Comparison of ENCODE assay signal across 23 cellular contexts in genomic region chr1:209896346-209896745, GRCh38. TPM values are rescaled to one million over a fixed set of nuclear protein-coding genes. Genes with fewer than 3 reads are reported as not detected.
A peak's percentile ranks its signal among the peaks of the same experiment; 100 is the strongest.
DNase-seq lines count a peak whose midpoint lies in the region; ATAC-seq and TF ChIP-seq lines count a peak whose summit lies in the region.
"Had no signal": no experiment of that assay in that cellular context is flagged by ENCODE, and none has a peak within 500 bp of the region (broad histone marks: within the 10 kb centered on the region; RNA-seq: fewer than 3 reads in every experiment).

No MANE protein-coding gene starts in this region.

- no peak for TF ChIP-seq EP300 in SK-N-SH (IDR thresholded peaks at IDR 0.05; ENCODE audit: borderline replicate concordance in 1 of 2, low read depth in 1 of 2, low read length in 1 of 2)

- H3K79me2 ChIP-seq in SK-N-SH (ENCODE audit: insufficient read depth) = no peaks in the 10 kb centered on the region
- no peaks in the 10 kb centered on the region for H3K79me2 ChIP-seq in trophoblast cell (ENCODE audit: control insufficient read depth, insufficient read depth, low read length, poor library complexity)

- no peak overlapping the region for H3K18ac ChIP-seq in trophoblast cell (ENCODE audit: low read length)

- H3K27ac ChIP-seq in SK-N-SH (ENCODE audit: low read depth in 2 of 2, low read length in 1 of 2) = peak overlapping the region in 1 of 2 experiments; percentile 97; a peak in 2 of 4 replicates
- H3K27ac ChIP-seq in trophoblast cell (ENCODE audit: low read depth, low read length) = peak overlapping the region; percentile 74
- H3K27ac ChIP-seq: 22Rv1; BLaER1 treated with 17β-estradiol and CSF1 and Interleukin-3, amounts not matched to agents 10 nM and 100 nM; stomach had no signal

- H2BK120ac ChIP-seq in trophoblast cell (ENCODE audit: insufficient read depth, low read length, poor library complexity) = peak overlapping the region; percentile 25

- H3K4me2 ChIP-seq in SK-N-SH = peak overlapping the region; percentile 22; the same call in 1 of the 2 replicates
- no peak overlapping the region for H3K4me2 ChIP-seq in trophoblast cell (ENCODE audit: low read length)
- H3K4me2 ChIP-seq: BLaER1 treated with 17β-estradiol and CSF1 and Interleukin-3, amounts not matched to agents 10 nM and 100 nM had no signal

- H3K23ac ChIP-seq in trophoblast cell (ENCODE audit: low read length) = no peak overlapping the region

- peak overlapping the region; percentile 70 for H2BK5ac ChIP-seq in trophoblast cell (ENCODE audit: low read depth, low read length, poor library complexity)

- no peaks in the 10 kb centered on the region for H4K20me1 ChIP-seq in SK-N-SH (ENCODE audit: insufficient read depth)
- H4K20me1 ChIP-seq: BLaER1 treated with 17β-estradiol and CSF1 and Interleukin-3, amounts not matched to agents 10 nM and 100 nM had no signal

- H2AFZ ChIP-seq in SK-N-SH (ENCODE audit: low read depth) (no peak overlapping the region), trophoblast cell (ENCODE audit: insufficient read depth, low read length, poor library complexity) (no peak overlapping the region)

- H4K12ac ChIP-seq in trophoblast cell (ENCODE audit: low read depth, low read length) = no peak overlapping the region

- peaks cover 9% of the 10 kb centered on the region for H3K79me1 ChIP-seq in trophoblast cell (ENCODE audit: low read length)

- H3K27me3 ChIP-seq in SK-N-SH (ENCODE audit: insufficient read depth) (no peaks in the 10 kb centered on the region), MG63 (no peaks in the 10 kb centered on the region), trophoblast cell (ENCODE audit: insufficient read depth, low read length) (no peaks in the 10 kb centered on the region), HAP-1 (ENCODE audit: low read depth) (no peaks in the 10 kb centered on the region)
- H3K27me3 ChIP-seq: BLaER1 treated with 17β-estradiol and CSF1 and Interleukin-3, amounts not matched to agents 10 nM and 100 nM; stomach had no signal

- POLR2A ChIA-PET in SK-N-SH (lab: Yijun Ruan, JAX) = no interaction called here

- ATAC-seq in SK-N-SH treated with all-trans-retinoic acid at 6 μM for 48 hours = no peak
- ATAC-seq: HCT116, left cardiac atrium had no signal

- DNase-seq in SK-N-SH = no peak
- peak; percentile 19 for DNase-seq in MG63
- DNase-seq in dermis blood vessel endothelial cell = peak; percentile 59
- DNase-seq in trophoblast cell = no peak
- no peak for DNase-seq in HAP-1 (ENCODE audit: low spot score in 2 of 2)
- no peak for DNase-seq in NCI-H1436 treated with DMSO at 0.1 percent for 48 hours (lab: John Stamatoyannopoulos, UW)
- no peak for DNase-seq in amygdala (lab: John Stamatoyannopoulos, UW)
- DNase-seq: activated CD8-positive, alpha-beta memory T cell treated with anti-CD3 and anti-CD28 coated beads, Interleukin-2, amount 50 U/mL, for 48 hours; activated naive CD4-positive, alpha-beta T cell; aorta; foreskin melanocyte; left cardiac atrium; NCI-H2029; NCI-H446 treated with DMSO at 0.1 percent for 48 hours; NK-92 treated with Interleukin-12 subunit alpha and Interleukin-12 subunit beta, amount 100 ng/mL, for 24 hours; stimulated activated CD4-positive, alpha-beta T cell treated with anti-CD3 and anti-CD28 coated beads, Interleukin-4, amount 100 ng/mL, for 24 hours; stomach had no signal

- H2BK12ac ChIP-seq in trophoblast cell (ENCODE audit: low read length) = peak overlapping the region; percentile 45

- no peak overlapping the region for H3K4ac ChIP-seq in trophoblast cell (ENCODE audit: low read depth, low read length)

- H3K4me3 ChIP-seq in SK-N-SH (ENCODE audit: low read depth in 2 of 2, low read length in 1 of 2) = no peak overlapping the region
- no peak overlapping the region for H3K4me3 ChIP-seq in MG63
- H3K4me3 ChIP-seq in trophoblast cell (ENCODE audit: low read depth, low read length) = no peak overlapping the region
- H3K4me3 ChIP-seq in HAP-1 = no peak overlapping the region
- H3K4me3 ChIP-seq: BLaER1 treated with 17β-estradiol and CSF1 and Interleukin-3, amounts not matched to agents 10 nM and 100 nM; stomach had no signal

- no peak for TF ChIP-seq CTCF in SK-N-SH (IDR thresholded peaks at IDR 0.05)

- no peaks in the 10 kb centered on the region for H3K9me2 ChIP-seq in SK-N-SH

- peak overlapping the region; percentile 26 for H4K8ac ChIP-seq in trophoblast cell (ENCODE audit: low read depth, low read length)

- H2AK5ac ChIP-seq in trophoblast cell (ENCODE audit: low read length) = no peak overlapping the region

- H4K91ac ChIP-seq in trophoblast cell (ENCODE audit: low read depth, low read length) = peak overlapping the region; percentile 63

- H3K4me1 ChIP-seq in SK-N-SH (ENCODE audit: control insufficient read depth in 1 of 2, insufficient read depth in 2 of 2, low read depth in 1 of 2, low read length in 1 of 2) (peaks cover under 1 to 34% of the 10 kb centered on the region in 2 experiments; a peak in 2 of 4 replicates), trophoblast cell (ENCODE audit: control insufficient read depth in 1 of 2, insufficient read depth in 2 of 2, low read length in 2 of 2) (peaks cover 8 to 12% of the 10 kb centered on the region in 2 experiments), HAP-1 (no peaks in the 10 kb centered on the region)
- H3K4me1 ChIP-seq: BLaER1 treated with 17β-estradiol and CSF1 and Interleukin-3, amounts not matched to agents 10 nM and 100 nM; stomach had no signal

- 84% methylated on average over 4 of the region's 4 CpGs for WGBS in SK-N-SH (ENCODE audit: low lambda C conversion rate)
- no CpG with 5 or more reads among the region's 4 CpGs for WGBS in trophoblast cell (ENCODE audit: extremely low coverage, insufficient coverage, insufficient read length)

- TF ChIP-seq RAD21 in SK-N-SH (IDR thresholded peaks at IDR 0.05; ENCODE audit: low read length) = no peak

- H3K36me3 ChIP-seq in SK-N-SH (replicated peaks in 1 of 2; ENCODE audit: control insufficient read depth in 1 of 2, insufficient read depth in 2 of 2, low read length in 1 of 2) = no peaks in the 10 kb centered on the region
- H3K36me3 ChIP-seq in MG63 = no peaks in the 10 kb centered on the region
- H3K36me3 ChIP-seq in trophoblast cell (ENCODE audit: control insufficient read depth in 1 of 2, insufficient read depth in 2 of 2, low read length in 2 of 2) = no peaks in the 10 kb centered on the region
- H3K36me3 ChIP-seq in HAP-1 (replicated peaks) = no peaks in the 10 kb centered on the region
- H3K36me3 ChIP-seq: BLaER1 treated with 17β-estradiol and CSF1 and Interleukin-3, amounts not matched to agents 10 nM and 100 nM; stomach had no signal

- peak overlapping the region; percentile 14 for H3K14ac ChIP-seq in trophoblast cell (ENCODE audit: low read length)

- in situ Hi-C loops in HAP-1 (cut with MboI; ENCODE audit: low sequenced_read_pairs) = no loop called here

- CTCF ChIA-PET in SK-N-SH (lab: Yijun Ruan, JAX) = interaction anchor here (0.6 to 1.2 kb wide), 4 partner anchors 13 to 1575 kb away, joined by 3 to 4 read pairs (median 4); no protein-coding TSS in a partner anchor

- H3K9ac ChIP-seq in SK-N-SH (peak overlapping the region; percentile 59; the same call in 1 of the 2 replicates), trophoblast cell (ENCODE audit: low read length) (no peak overlapping the region)
- H3K9ac ChIP-seq: BLaER1 treated with 17β-estradiol and CSF1 and Interleukin-3, amounts not matched to agents 10 nM and 100 nM had no signal

- H3K9me3 ChIP-seq in SK-N-SH (no peaks in the 10 kb centered on the region), MG63 (no peaks in the 10 kb centered on the region), trophoblast cell (ENCODE audit: insufficient read depth, low read depth, low read length) (no peaks in the 10 kb centered on the region), HAP-1 (no peaks in the 10 kb centered on the region)
- H3K9me3 ChIP-seq: BLaER1 treated with 17β-estradiol and CSF1 and Interleukin-3, amounts not matched to agents 10 nM and 100 nM; stomach had no signal

- peaks cover 34% of the 10 kb centered on the region for H3F3A ChIP-seq in SK-N-SH (replicated peaks; ENCODE audit: insufficient read depth)

TF ChIP-seq in SK-N-SH, 30 proteins besides CTCF, POLR2A, EP300 and RAD21:
- TF ChIP-seq RCOR1 (IDR thresholded peaks at IDR 0.05; ENCODE audit: low read length) (no peak), YY1 (IDR thresholded peaks at IDR 0.05; ENCODE audit: low read depth) (no peak), FOXM1 (IDR thresholded peaks at IDR 0.05; ENCODE audit: low read depth) (no peak), CHD2 (IDR thresholded peaks at IDR 0.05; ENCODE audit: low read length, partially characterized antibody) (no peak), FOXJ3 (CRISPR knock-in tag; IDR thresholded peaks at IDR 0.05) (no peak), GATA2 (CRISPR knock-in tag; IDR thresholded peaks at IDR 0.05) (no peak), RFX5 (IDR thresholded peaks at IDR 0.05; ENCODE audit: low read length) (no peak), GABPA (IDR thresholded peaks at IDR 0.05; ENCODE audit: low read depth) (no peak), RXRA (IDR thresholded peaks at IDR 0.05; ENCODE audit: borderline replicate concordance, low read depth) (no peak)

TF ChIP-seq in SK-N-SH treated with all-trans-retinoic acid at 6 μM for 48 hours, 23 proteins besides CTCF, POLR2A, EP300 and RAD21 (continues in another document):
- TF ChIP-seq ZNF8 (CRISPR knock-in tag; IDR thresholded peaks at IDR 0.05) (no peak), ESRRG (CRISPR knock-in tag; IDR thresholded peaks at IDR 0.05) (no peak), PPARA (CRISPR knock-in tag; IDR thresholded peaks at IDR 0.05; ENCODE audit: borderline replicate concordance) (no peak), CSRNP3 (CRISPR knock-in tag; IDR thresholded peaks at IDR 0.05) (no peak), ARNTL (CRISPR knock-in tag; IDR thresholded peaks at IDR 0.05; ENCODE audit: borderline replicate concordance, low read depth) (no peak)

RNA-seq across cellular contexts. Expression of gene SYT14, which starts 41.7 kb away (rescaled TPM):
- 1.2 and 1.8 TPM in 2 replicates for polyA plus RNA-seq in SK-N-SH (2012; rRNA removed)
- 1.8 TPM in 2 replicates for polyA plus RNA-seq in SK-N-SH (2012; cell fraction: cytosol; rRNA removed)
- 1.0 and 2.7 TPM in 2 replicates for polyA plus RNA-seq in SK-N-SH (2012; cell fraction: nucleus; rRNA removed)
- 0.15 and 0.66 TPM in 2 replicates for total RNA-seq in MG63 (2014; rRNA removed; shearing (Covaris generic); ENCODE audit: low replicate concordance)
- total RNA-seq in dermis blood vessel endothelial cell = 0.09 and 0.17 TPM in 2 replicates
- 0.31 TPM in 2 replicates for polyA plus RNA-seq in trophoblast cell (2013)
- total RNA-seq: aorta, mesenteric fat pad, posterior vena cava had no signal

Comparison
In these comparisons a context has a peak if more than half of its experiments do, and no peak if none do; other contexts are left out.
1. DNase-seq: peak in MG63 (single experiment) and dermis blood vessel endothelial cell (single experiment); none in SK-N-SH (single experiment), trophoblast cell (0 of 2), HAP-1 (0 of 2), NCI-H1436 treated with DMSO at 0.1 percent for 48 hours (single experiment) and amygdala (0 of 56).